Comparison of ENCODE assay signal across 25 cellular contexts in genomic region chr10:71688256-71688655, GRCh38. TPM values are rescaled to one million over a fixed set of nuclear protein-coding genes. Genes with fewer than 3 reads are reported as not detected.
DNase-seq lines count a peak whose midpoint lies in the region; ATAC-seq lines count a peak whose summit lies in the region.
"Had no signal": no experiment of that assay in that cellular context is flagged by ENCODE, and none has a peak within 500 bp of the region (broad histone marks: within the 10 kb centered on the region; RNA-seq: fewer than 3 reads in every experiment).

No MANE protein-coding gene starts in this region.

- H3K4me1 ChIP-seq in trophoblast cell (ENCODE audit: control insufficient read depth in 1 of 2, insufficient read depth in 2 of 2, low read length in 2 of 2) = no peaks in the 10 kb centered on the region
- H3K4me1 ChIP-seq: HAP-1, parathyroid adenoma had no signal

- no peak overlapping the region for H3K14ac ChIP-seq in trophoblast cell (ENCODE audit: low read length)

- no peaks in the 10 kb centered on the region for H3K79me1 ChIP-seq in trophoblast cell (ENCODE audit: low read length)

- H3K27ac Mint-ChIP-seq in stimulated activated naive CD8-positive, alpha-beta T cell treated with anti-CD3 and anti-CD28 coated beads, Interleukin-15, Interleukin-2, amounts not matched to agents 100 ng/mL and 50 ng/mL, for 24 hours = peak overlapping the region; percentile 68
- peak overlapping the region in 1 of 2 donors; percentile 57 for H3K27ac Mint-ChIP-seq in stimulated activated naive CD8-positive, alpha-beta T cell treated with anti-CD3 and anti-CD28 coated beads, Interleukin-15, amount 100 ng/mL, for 72 hours
- peak overlapping the region; percentile 68 for H3K27ac Mint-ChIP-seq in activated T-helper 1 cell treated with anti-CD3 and anti-CD28 coated beads, Interleukin-12 subunit alpha, Interleukin-12 subunit beta, Interleukin-2, Interleukin-4 antibody, amounts not matched to agents 30 ng/mL and 10 ng/mL and 1 ng/mL, durations not matched to agents 14 hours and 24 hours and 36 hours
- H3K27ac Mint-ChIP-seq in memory B cell = peak overlapping the region; percentile 95

- H2BK5ac ChIP-seq in trophoblast cell (ENCODE audit: low read depth, low read length, poor library complexity) = no peak overlapping the region

- no peak overlapping the region for H3K27ac ChIP-seq in trophoblast cell (ENCODE audit: low read depth, low read length)
- H3K27ac ChIP-seq: esophagus squamous epithelium, gastroesophageal sphincter, KMS-11, parathyroid adenoma, thyroid gland had no signal

- no CpG with 5 or more reads among the region's 3 CpGs for WGBS in trophoblast cell (ENCODE audit: extremely low coverage, insufficient coverage, insufficient read length)

- H2BK12ac ChIP-seq in trophoblast cell (ENCODE audit: low read length) = no peak overlapping the region

- H3K4me1 Mint-ChIP-seq in stimulated activated naive CD8-positive, alpha-beta T cell treated with anti-CD3 and anti-CD28 coated beads, Interleukin-15, Interleukin-2, amounts not matched to agents 100 ng/mL and 50 ng/mL, for 24 hours (ENCODE audit: low read depth) = peaks cover 7% of the 10 kb centered on the region
- peaks cover 23% of the 10 kb centered on the region for H3K4me1 Mint-ChIP-seq in stimulated activated naive CD8-positive, alpha-beta T cell treated with anti-CD3 and anti-CD28 coated beads, Interleukin-15, amount 100 ng/mL, for 72 hours
- no peaks in the 10 kb centered on the region for H3K4me1 Mint-ChIP-seq in activated T-helper 1 cell treated with anti-CD3 and anti-CD28 coated beads, Interleukin-12 subunit alpha, Interleukin-12 subunit beta, Interleukin-2, Interleukin-4 antibody, amounts not matched to agents 30 ng/mL and 10 ng/mL and 1 ng/mL, durations not matched to agents 14 hours and 24 hours and 36 hours (ENCODE audit: low read depth)
- peaks cover 11% of the 10 kb centered on the region for H3K4me1 Mint-ChIP-seq in memory B cell

- H4K8ac ChIP-seq in trophoblast cell (ENCODE audit: low read depth, low read length) = no peak overlapping the region

- no peaks in the 10 kb centered on the region for H3K36me3 ChIP-seq in trophoblast cell (ENCODE audit: control insufficient read depth in 1 of 2, insufficient read depth in 2 of 2, low read length in 2 of 2)
- H3K36me3 ChIP-seq: esophagus squamous epithelium, gastroesophageal sphincter, HAP-1, thyroid gland had no signal

- H3K79me2 ChIP-seq in trophoblast cell (ENCODE audit: control insufficient read depth, insufficient read depth, low read length, poor library complexity) = no peaks in the 10 kb centered on the region
- H3K79me2 ChIP-seq: parathyroid adenoma had no signal

- no peak overlapping the region for H4K91ac ChIP-seq in trophoblast cell (ENCODE audit: low read depth, low read length)

- H3K9ac ChIP-seq in trophoblast cell (ENCODE audit: low read length) = no peak overlapping the region
- H3K9ac ChIP-seq: KMS-11, parathyroid adenoma had no signal

- H3K27me3 Mint-ChIP-seq in stimulated activated naive CD8-positive, alpha-beta T cell treated with anti-CD3 and anti-CD28 coated beads, Interleukin-15, Interleukin-2, amounts not matched to agents 100 ng/mL and 50 ng/mL, for 24 hours = no peaks in the 10 kb centered on the region
- H3K27me3 Mint-ChIP-seq in stimulated activated naive CD8-positive, alpha-beta T cell treated with anti-CD3 and anti-CD28 coated beads, Interleukin-15, amount 100 ng/mL, for 72 hours = no peaks in the 10 kb centered on the region
- no peaks in the 10 kb centered on the region for H3K27me3 Mint-ChIP-seq in activated T-helper 1 cell treated with anti-CD3 and anti-CD28 coated beads, Interleukin-12 subunit alpha, Interleukin-12 subunit beta, Interleukin-2, Interleukin-4 antibody, amounts not matched to agents 30 ng/mL and 10 ng/mL and 1 ng/mL, durations not matched to agents 14 hours and 24 hours and 36 hours (ENCODE audit: insufficient read depth)
- H3K27me3 Mint-ChIP-seq in memory B cell = no peaks in the 10 kb centered on the region

- H3K18ac ChIP-seq in trophoblast cell (ENCODE audit: low read length) = no peak overlapping the region

- no peak overlapping the region for H2BK120ac ChIP-seq in trophoblast cell (ENCODE audit: insufficient read depth, low read length, poor library complexity)

- no peak for DNase-seq in stimulated activated naive CD8-positive, alpha-beta T cell treated with anti-CD3 and anti-CD28 coated beads, Interleukin-15, amount 100 ng/mL, for 72 hours
- DNase-seq in activated T-helper 1 cell treated with anti-CD3 and anti-CD28 coated beads, Interleukin-12 subunit alpha, Interleukin-12 subunit beta, Interleukin-2, Interleukin-4 antibody, amounts not matched to agents 30 ng/mL and 10 ng/mL and 1 ng/mL, durations not matched to agents 14 hours and 24 hours and 36 hours (ENCODE audit: low spot score) = no peak
- DNase-seq in memory B cell (ENCODE audit: low spot score in 2 of 2) (no peak), GDM1 (lab: John Stamatoyannopoulos, UW) (no peak), Right ventricle myocardium superior (no peak), trophoblast cell (no peak)
- DNase-seq: activated CD8-positive, alpha-beta memory T cell treated with anti-CD3 and anti-CD28 coated beads for 24 hours; activated effector memory CD4-positive, alpha-beta T cell treated with Interleukin-2 at 50 U/mL for 16 hours; aorta; effector CD8-positive, alpha-beta T cell; esophagus squamous epithelium; kidney glomerular epithelial cell; mammary epithelial cell; NCI-H1694 treated with DMSO at 0.1 percent for 48 hours; NCI-H774; SHP77; thyroid gland had no signal

- peaks cover 4% of the 10 kb centered on the region for H3K9me3 Mint-ChIP-seq in stimulated activated naive CD8-positive, alpha-beta T cell treated with anti-CD3 and anti-CD28 coated beads, Interleukin-15, Interleukin-2, amounts not matched to agents 100 ng/mL and 50 ng/mL, for 24 hours
- peaks cover 7 to 9% of the 10 kb centered on the region in 2 donors for H3K9me3 Mint-ChIP-seq in stimulated activated naive CD8-positive, alpha-beta T cell treated with anti-CD3 and anti-CD28 coated beads, Interleukin-15, amount 100 ng/mL, for 72 hours
- H3K9me3 Mint-ChIP-seq in activated T-helper 1 cell treated with anti-CD3 and anti-CD28 coated beads, Interleukin-12 subunit alpha, Interleukin-12 subunit beta, Interleukin-2, Interleukin-4 antibody, amounts not matched to agents 30 ng/mL and 10 ng/mL and 1 ng/mL, durations not matched to agents 14 hours and 24 hours and 36 hours = peaks cover 8% of the 10 kb centered on the region
- peaks cover 5% of the 10 kb centered on the region for H3K9me3 Mint-ChIP-seq in memory B cell

- peaks cover 4% of the 10 kb centered on the region for H3K36me3 Mint-ChIP-seq in stimulated activated naive CD8-positive, alpha-beta T cell treated with anti-CD3 and anti-CD28 coated beads, Interleukin-15, Interleukin-2, amounts not matched to agents 100 ng/mL and 50 ng/mL, for 24 hours (ENCODE audit: low read depth)
- peaks cover 3% of the 10 kb centered on the region for H3K36me3 Mint-ChIP-seq in activated T-helper 1 cell treated with anti-CD3 and anti-CD28 coated beads, Interleukin-12 subunit alpha, Interleukin-12 subunit beta, Interleukin-2, Interleukin-4 antibody, amounts not matched to agents 30 ng/mL and 10 ng/mL and 1 ng/mL, durations not matched to agents 14 hours and 24 hours and 36 hours (ENCODE audit: low read depth)
- peaks cover 3% of the 10 kb centered on the region for H3K36me3 Mint-ChIP-seq in memory B cell

- H2AK5ac ChIP-seq in trophoblast cell (ENCODE audit: low read length) = no peak overlapping the region

- no peak overlapping the region for H3K4me3 Mint-ChIP-seq in stimulated activated naive CD8-positive, alpha-beta T cell treated with anti-CD3 and anti-CD28 coated beads, Interleukin-15, Interleukin-2, amounts not matched to agents 100 ng/mL and 50 ng/mL, for 24 hours
- H3K4me3 Mint-ChIP-seq in stimulated activated naive CD8-positive, alpha-beta T cell treated with anti-CD3 and anti-CD28 coated beads, Interleukin-15, amount 100 ng/mL, for 72 hours = peak overlapping the region in 1 of 2 donors; percentile 5
- H3K4me3 Mint-ChIP-seq in activated T-helper 1 cell treated with anti-CD3 and anti-CD28 coated beads, Interleukin-12 subunit alpha, Interleukin-12 subunit beta, Interleukin-2, Interleukin-4 antibody, amounts not matched to agents 30 ng/mL and 10 ng/mL and 1 ng/mL, durations not matched to agents 14 hours and 24 hours and 36 hours = no peak overlapping the region
- no peak overlapping the region for H3K4me3 Mint-ChIP-seq in memory B cell

- H2AFZ ChIP-seq in trophoblast cell (ENCODE audit: insufficient read depth, low read length, poor library complexity) = no peak overlapping the region
- H2AFZ ChIP-seq: parathyroid adenoma had no signal

- no peak overlapping the region for H4K12ac ChIP-seq in trophoblast cell (ENCODE audit: low read depth, low read length)

- no peak overlapping the region for H3K4me2 ChIP-seq in trophoblast cell (ENCODE audit: low read length)
- H3K4me2 ChIP-seq: KMS-11 had no signal

- H3K23ac ChIP-seq in trophoblast cell (ENCODE audit: low read length) = no peak overlapping the region

- no peak overlapping the region for H3K4me3 ChIP-seq in trophoblast cell (ENCODE audit: low read depth, low read length)
- H3K4me3 ChIP-seq: esophagus squamous epithelium, gastroesophageal sphincter, HAP-1, thyroid gland had no signal

- H3K9me3 ChIP-seq in trophoblast cell (ENCODE audit: insufficient read depth, low read depth, low read length) = no peaks in the 10 kb centered on the region
- H3K9me3 ChIP-seq: esophagus squamous epithelium, HAP-1, thyroid gland had no signal

- no peak overlapping the region for H3K4ac ChIP-seq in trophoblast cell (ENCODE audit: low read depth, low read length)

- intact Hi-C loops in activated T-helper 1 cell treated with anti-CD3 and anti-CD28 coated beads, Interleukin-12 subunit alpha, Interleukin-12 subunit beta, Interleukin-2, Interleukin-4 antibody, amounts not matched to agents 30 ng/mL and 10 ng/mL and 1 ng/mL, durations not matched to agents 14 hours and 24 hours and 36 hours (cut with micrococcal nuclease) = no loop called here
- intact Hi-C loops in Right ventricle myocardium superior (cut with DNase I) = no loop called here

- no peaks in the 10 kb centered on the region for H3K27me3 ChIP-seq in trophoblast cell (ENCODE audit: insufficient read depth, low read length)
- H3K27me3 ChIP-seq: esophagus squamous epithelium, gastroesophageal sphincter, thyroid gland had no signal

- ATAC-seq in stimulated activated naive CD8-positive, alpha-beta T cell treated with anti-CD3 and anti-CD28 coated beads, Interleukin-15, amount 100 ng/mL, for 72 hours = no peak
- ATAC-seq in memory B cell (ENCODE audit: low read depth) (no peak), HG02981 (IDR thresholded peaks at IDR 0.05; ENCODE audit: unreplicated experiment) (no peak), Right ventricle myocardium superior (ENCODE audit: poor library complexity) (no peak)
- ATAC-seq: gastroesophageal sphincter had no signal

RNA-seq across cellular contexts. Expression of gene C10orf105, which starts 31.3 kb away (rescaled TPM):
- total RNA-seq in activated T-helper 1 cell treated with anti-CD3 and anti-CD28 coated beads, Interleukin-12 subunit alpha, Interleukin-12 subunit beta, Interleukin-2, Interleukin-4 antibody, amounts not matched to agents 30 ng/mL and 10 ng/mL and 1 ng/mL, durations not matched to agents 14 hours and 24 hours and 36 hours = 0.18 and 0.32 TPM in 2 replicates
- 0.05 TPM for total RNA-seq in Right ventricle myocardium superior
- polyA plus RNA-seq in trophoblast cell (2013) = 0.01 and 0.03 TPM in 2 replicates
- total RNA-seq: Daoy, HT1080, thyroid gland had no signal
- polyA plus RNA-seq: aorta, mammary epithelial cell had no signal
